ENCODE assay signal across 8 cellular contexts in genomic region chr12:49838973-49839633, GRCh38. TPM values are rescaled to one million over a fixed set of nuclear protein-coding genes. Genes with fewer than 3 reads are reported as not detected.
DNase-seq lines count a peak whose midpoint lies in the region; TF ChIP-seq lines count a peak whose summit lies in the region.

No MANE protein-coding gene starts in this region.

- WGBS in esophagus muscularis mucosa, result 61% methylated on average over 3 of the region's 3 CpGs

- H3K36me3 Mint-ChIP-seq in progenitor cell of endocrine pancreas (ENCODE audit: insufficient read depth), result peaks cover 2% of the 10 kb centered on the region
- peaks cover 3% of the 10 kb centered on the region for H3K36me3 Mint-ChIP-seq in activated T-helper 2 cell treated with anti-CD3 and anti-CD28 coated beads, Interferon-gamma antibody, Interleukin-2, Interleukin-4, amounts not matched to agents 10 μg/mL and 5 μg/mL and 100 μg/mL, durations not matched to agents 14 hours and 24 hours and 36 hours (ENCODE audit: low read depth)

- H3K27ac ChIP-seq in esophagus muscularis mucosa (replicated peaks in 1 of 4), result no peak overlapping the region

- no peak overlapping the region for H3K4me3 ChIP-seq in esophagus muscularis mucosa

- H3K4me1 Mint-ChIP-seq in progenitor cell of endocrine pancreas (ENCODE audit: low read depth), result peaks cover 13% of the 10 kb centered on the region
- H3K4me1 Mint-ChIP-seq in activated T-helper 2 cell treated with anti-CD3 and anti-CD28 coated beads, Interferon-gamma antibody, Interleukin-2, Interleukin-4, amounts not matched to agents 10 μg/mL and 5 μg/mL and 100 μg/mL, durations not matched to agents 14 hours and 24 hours and 36 hours (ENCODE audit: low read depth), result peaks cover 22% of the 10 kb centered on the region

- H3K27me3 Mint-ChIP-seq in progenitor cell of endocrine pancreas, result peaks cover 2% of the 10 kb centered on the region
- no peaks in the 10 kb centered on the region for H3K27me3 Mint-ChIP-seq in activated T-helper 2 cell treated with anti-CD3 and anti-CD28 coated beads, Interferon-gamma antibody, Interleukin-2, Interleukin-4, amounts not matched to agents 10 μg/mL and 5 μg/mL and 100 μg/mL, durations not matched to agents 14 hours and 24 hours and 36 hours (ENCODE audit: low read depth)

- TF ChIP-seq POLR2A in esophagus muscularis mucosa (IDR thresholded peaks at IDR 0.05; ENCODE audit: low read depth), result no peak

- H3K36me3 ChIP-seq in esophagus muscularis mucosa, result peaks cover 0 to 5% (median 0%) of the 10 kb centered on the region in 4 donors

- H3K9me3 ChIP-seq in esophagus muscularis mucosa, result no peaks in the 10 kb centered on the region

- no peak overlapping the region for H3K4me3 Mint-ChIP-seq in progenitor cell of endocrine pancreas (ENCODE audit: low read depth)
- H3K4me3 Mint-ChIP-seq in activated T-helper 2 cell treated with anti-CD3 and anti-CD28 coated beads, Interferon-gamma antibody, Interleukin-2, Interleukin-4, amounts not matched to agents 10 μg/mL and 5 μg/mL and 100 μg/mL, durations not matched to agents 14 hours and 24 hours and 36 hours (ENCODE audit: low read depth), result no peak overlapping the region

- H3K27ac Mint-ChIP-seq in progenitor cell of endocrine pancreas, result no peak overlapping the region
- H3K27ac Mint-ChIP-seq in activated T-helper 2 cell treated with anti-CD3 and anti-CD28 coated beads, Interferon-gamma antibody, Interleukin-2, Interleukin-4, amounts not matched to agents 10 μg/mL and 5 μg/mL and 100 μg/mL, durations not matched to agents 14 hours and 24 hours and 36 hours, result no peak overlapping the region

- H3K9me3 Mint-ChIP-seq in progenitor cell of endocrine pancreas (ENCODE audit: low read depth), result no peaks in the 10 kb centered on the region
- H3K9me3 Mint-ChIP-seq in activated T-helper 2 cell treated with anti-CD3 and anti-CD28 coated beads, Interferon-gamma antibody, Interleukin-2, Interleukin-4, amounts not matched to agents 10 μg/mL and 5 μg/mL and 100 μg/mL, durations not matched to agents 14 hours and 24 hours and 36 hours, result no peaks in the 10 kb centered on the region

- DNase-seq in SKM-1 treated with dmso at 0.1 percent for 144 hours (lab: John Stamatoyannopoulos, UW; ENCODE audit: unreplicated experiment), result peak; percentile 14
- DNase-seq in SKM-1 (lab: John Stamatoyannopoulos, UW; ENCODE audit: unreplicated experiment), result no peak
- peak; percentile 60 for DNase-seq in HuH-7 (ENCODE audit: low spot score)
- DNase-seq in SW480 (ENCODE audit: low spot score), result peak; percentile 65
- DNase-seq in esophagus muscularis mucosa (ENCODE audit: extremely low spot score), result no peak
- no peak for DNase-seq in progenitor cell of endocrine pancreas (ENCODE audit: low spot score, unreplicated experiment)
- DNase-seq in 8988T, result no peak
- DNase-seq in activated T-helper 2 cell treated with anti-CD3 and anti-CD28 coated beads, Interferon-gamma antibody, Interleukin-2, Interleukin-4, amounts not matched to agents 10 μg/mL and 5 μg/mL and 100 μg/mL, durations not matched to agents 14 hours and 24 hours and 36 hours (ENCODE audit: low spot score), result no peak

- intact Hi-C loops in esophagus muscularis mucosa (cut with DNase I), result loop anchor here (5.0 kb wide), 1 partner anchor 62 kb away; no protein-coding TSS in a partner anchor
- intact Hi-C loops in activated T-helper 2 cell treated with anti-CD3 and anti-CD28 coated beads, Interferon-gamma antibody, Interleukin-2, Interleukin-4, amounts not matched to agents 10 μg/mL and 5 μg/mL and 100 μg/mL, durations not matched to agents 14 hours and 24 hours and 36 hours (cut with micrococcal nuclease), result loop anchor here (1.0 to 2.0 kb wide), 3 partner anchors 63 to 202 kb away; partner anchors contain the start of gene TMBIM6

- no peak for TF ChIP-seq EP300 in esophagus muscularis mucosa (IDR thresholded peaks at IDR 0.05)

- peaks cover 17 to 23% (median 20%) of the 10 kb centered on the region in 4 donors for H3K4me1 ChIP-seq in esophagus muscularis mucosa

- TF ChIP-seq CTCF in esophagus muscularis mucosa (IDR thresholded peaks at IDR 0.05), result peak; percentile 51 to 59 (median 54)
- TF ChIP-seq CTCF in progenitor cell of endocrine pancreas (IDR thresholded peaks at IDR 0.05; ENCODE audit: unreplicated experiment), result peak; percentile 58

- H3K27me3 ChIP-seq in esophagus muscularis mucosa, result no peaks in the 10 kb centered on the region

RNA-seq across cellular contexts. Expression of gene BCDIN3D, which starts 3.8 kb away (rescaled TPM):
- total RNA-seq in esophagus muscularis mucosa, result 1 to 10 TPM; 2.2 to 6.2 (median 5.5) TPM
- total RNA-seq in progenitor cell of endocrine pancreas, result 6.1 and 7.3 TPM in 2 replicates
- 3.8 and 4.2 TPM in 2 replicates for total RNA-seq in activated T-helper 2 cell treated with anti-CD3 and anti-CD28 coated beads, Interferon-gamma antibody, Interleukin-2, Interleukin-4, amounts not matched to agents 10 μg/mL and 5 μg/mL and 100 μg/mL, durations not matched to agents 14 hours and 24 hours and 36 hours

RNA-seq across cellular contexts. Expression of gene NCKAP5L, which starts 10.9 kb away (rescaled TPM):
- total RNA-seq in esophagus muscularis mucosa (10 to 100 TPM; 15.0 to 30.5 (median 23.0) TPM), progenitor cell of endocrine pancreas (33.4 and 34.5 TPM in 2 replicates)
- 5.3 and 5.7 TPM in 2 replicates for total RNA-seq in activated T-helper 2 cell treated with anti-CD3 and anti-CD28 coated beads, Interferon-gamma antibody, Interleukin-2, Interleukin-4, amounts not matched to agents 10 μg/mL and 5 μg/mL and 100 μg/mL, durations not matched to agents 14 hours and 24 hours and 36 hours

Comparison
In these comparisons a context has a peak if more than half of its experiments do, and no peak if none do; other contexts are left out.
1. DNase-seq: peak in SKM-1 treated with dmso at 0.1 percent for 144 hours (single experiment), HuH-7 (single experiment) and SW480 (single experiment); none in SKM-1 (single experiment), esophagus muscularis mucosa (single experiment), progenitor cell of endocrine pancreas (single experiment), 8988T (single experiment) and activated T-helper 2 cell treated with anti-CD3 and anti-CD28 coated beads, Interferon-gamma antibody, Interleukin-2, Interleukin-4, amounts not matched to agents 10 μg/mL and 5 μg/mL and 100 μg/mL, durations not matched to agents 14 hours and 24 hours and 36 hours (single experiment).